ENCODE assay signal across 12 cellular contexts in genomic region chr22:36456459-36456835, GRCh38. TPM values are rescaled to one million over a fixed set of nuclear protein-coding genes. Genes with fewer than 3 reads are reported as not detected.
DNase-seq lines count a peak whose midpoint lies in the region; ATAC-seq, FAIRE-seq and TF ChIP-seq lines count a peak whose summit lies in the region.
"Had no signal": no experiment of that assay in that cellular context is flagged by ENCODE, and none has a peak within 500 bp of the region (broad histone marks: within the 10 kb centered on the region; RNA-seq: fewer than 3 reads in every experiment).

No MANE protein-coding gene starts in this region.

- TF ChIP-seq CTCF in 22Rv1 (IDR thresholded peaks at IDR 0.05) (no peak), body of pancreas (IDR thresholded peaks at IDR 0.05) (no peak), neural crest cell (conservative IDR thresholded peaks at IDR 0.05) (no peak), A673 (conservative IDR thresholded peaks at IDR 0.05; ENCODE audit: low read depth, low read length) (no peak), dorsolateral prefrontal cortex (IDR thresholded peaks at IDR 0.05 in 54 of 56, conservative IDR thresholded peaks at IDR 0.05 in 2 of 56; ENCODE audit: low read depth in 1 of 56, partially characterized antibody in 56 of 56) (no peak)
- no peak for TF ChIP-seq CTCF in CD4-positive, alpha-beta T cell (IDR thresholded peaks at IDR 0.05)

- H3K4me3 Mint-ChIP-seq in CD4-positive, alpha-beta T cell = peak overlapping the region; percentile 64
- H3K4me3 Mint-ChIP-seq in neural crest cell = peak overlapping the region; percentile 50

- 79 to 83% methylated on average over 11 of the region's 11 CpGs for WGBS in body of pancreas, 2 donors
- 84 to 88% (median 86%) methylated on average over 10 to 11 of the region's 11 CpGs for WGBS in small intestine, 3 donors

- H3K4me3 ChIP-seq in body of pancreas (no peak overlapping the region), small intestine (ENCODE audit: low read depth in 1 of 2, low read length in 2 of 2) (no peak overlapping the region), A673 (ENCODE audit: low read depth, low read length, poor library complexity, severe bottlenecking) (no peak overlapping the region), dorsolateral prefrontal cortex (no peak overlapping the region)

- no peak for ATAC-seq in CD4-positive, alpha-beta T cell (ENCODE audit: poor library complexity)
- ATAC-seq in body of pancreas (no peak), GM21447 (IDR thresholded peaks at IDR 0.05; ENCODE audit: unreplicated experiment) (no peak)
- ATAC-seq: activated CD4-positive, CD25-positive, alpha-beta regulatory T cell treated with anti-CD3 and anti-CD28 coated beads, Interleukin-2, amount 50 U/mL, for 24 hours had no signal

- H3K27ac ChIP-seq in 22Rv1 (peak overlapping the region; percentile 84), body of pancreas (peak overlapping the region; percentile 90 to 99 (median 93)), small intestine (ENCODE audit: low read depth in 1 of 2, low read length in 1 of 2) (peak overlapping the region in 1 of 2 donors; percentile 29), A673 (ENCODE audit: low read depth, low read length, poor library complexity, severe bottlenecking) (no peak overlapping the region), dorsolateral prefrontal cortex (peak overlapping the region in 5 of 59 donors; percentile 82 to 95 (median 91))
- no peak overlapping the region for H3K27ac ChIP-seq in CD4-positive, alpha-beta T cell (ENCODE audit: low read depth, low read length)

- H3K9me3 ChIP-seq in CD4-positive, alpha-beta T cell (ENCODE audit: control insufficient read depth, low read length) = no peaks in the 10 kb centered on the region
- H3K9me3 ChIP-seq in body of pancreas (no peaks in the 10 kb centered on the region), small intestine (ENCODE audit: control insufficient read depth, low read depth) (no peaks in the 10 kb centered on the region), A673 (ENCODE audit: low read depth, low read length, poor library complexity, severe bottlenecking) (no peaks in the 10 kb centered on the region)

- POLR2A ChIA-PET in CD4-positive, alpha-beta T cell (lab: Charles Lee) = interaction anchor here (2.4 kb wide), 1 partner anchor 69 kb away, joined by 9 read pairs; the partner anchor contains the start of gene MYH9
- POLR2A ChIA-PET in A673 (lab: Charles Lee; ENCODE audit: low non-redundant PET) = no interaction called here

- H3K36me3 ChIP-seq in body of pancreas (replicated peaks in 1 of 2; ENCODE audit: insufficient read depth in 1 of 2, low read depth in 2 of 2) (no peaks in the 10 kb centered on the region), small intestine (ENCODE audit: control insufficient read depth in 2 of 2, insufficient read depth in 2 of 2, low read length in 2 of 2) (no peaks in the 10 kb centered on the region), A673 (ENCODE audit: insufficient read depth, low read length, poor library complexity, severe bottlenecking) (no peaks in the 10 kb centered on the region)

- no peaks in the 10 kb centered on the region for H3K36me3 Mint-ChIP-seq in CD4-positive, alpha-beta T cell (ENCODE audit: low read depth)
- no peaks in the 10 kb centered on the region for H3K36me3 Mint-ChIP-seq in neural crest cell (ENCODE audit: low read depth)

- H3K27me3 ChIP-seq in CD4-positive, alpha-beta T cell (ENCODE audit: control insufficient read depth, insufficient read depth, low read length) = no peaks in the 10 kb centered on the region
- H3K27me3 ChIP-seq in body of pancreas (no peaks in the 10 kb centered on the region), small intestine (ENCODE audit: control insufficient read depth in 2 of 2, insufficient read depth in 2 of 2, low read length in 2 of 2) (no peaks in the 10 kb centered on the region), A673 (replicated peaks; ENCODE audit: insufficient read depth, low read depth, low read length, poor library complexity) (no peaks in the 10 kb centered on the region), dorsolateral prefrontal cortex (no peaks in the 10 kb centered on the region)

- H3K27me3 Mint-ChIP-seq in CD4-positive, alpha-beta T cell = no peaks in the 10 kb centered on the region
- no peaks in the 10 kb centered on the region for H3K27me3 Mint-ChIP-seq in neural crest cell (ENCODE audit: low read depth)

- no peak for FAIRE-seq in small intestine (lab: Jason Lieb, UNC)
- FAIRE-seq: D721Med had no signal

- peaks cover 39% of the 10 kb centered on the region for H3K4me1 Mint-ChIP-seq in CD4-positive, alpha-beta T cell (ENCODE audit: low read depth)
- H3K4me1 Mint-ChIP-seq in neural crest cell = peaks cover 19% of the 10 kb centered on the region

- H3K27ac Mint-ChIP-seq in CD4-positive, alpha-beta T cell = peak overlapping the region; percentile 93
- no peak overlapping the region for H3K27ac Mint-ChIP-seq in neural crest cell (ENCODE audit: unreplicated experiment)

- BruUV-seq in A673 (replicated peaks; lab: Mats Ljungman, UMichigan) = no TSS peak

- no peak for TF ChIP-seq POLR2A in body of pancreas (IDR thresholded peaks at IDR 0.05)

- intact Hi-C loops in CD4-positive, alpha-beta T cell (cut with DNase I, micrococcal nuclease) = no loop called here
- intact Hi-C loops in body of pancreas (cut with DNase I) = no loop called here
- intact Hi-C loops in A673 (cut with micrococcal nuclease; ENCODE audit: unreplicated experiment) = loop anchor here (5.0 kb wide), 1 partner anchor 69 kb away; the partner anchor contains the start of gene MYH9
- intact Hi-C loops in dorsolateral prefrontal cortex (cut with DNase I) = no loop called here

- H3K9me3 Mint-ChIP-seq in CD4-positive, alpha-beta T cell = no peaks in the 10 kb centered on the region
- no peaks in the 10 kb centered on the region for H3K9me3 Mint-ChIP-seq in neural crest cell

- CTCF ChIA-PET in CD4-positive, alpha-beta T cell (lab: Charles Lee) = interaction anchor here (2.2 kb wide), 1 partner anchor 14 kb away, joined by 11 read pairs; no protein-coding TSS in a partner anchor
- CTCF ChIA-PET in A673 (lab: Charles Lee) = no interaction called here

- DNase-seq in CD4-positive, alpha-beta T cell = no peak
- no peak for DNase-seq in body of pancreas
- DNase-seq in neural crest cell (ENCODE audit: low read depth, low spot score) = no peak
- DNase-seq in small intestine = no peak
- no peak for DNase-seq in A673 (ENCODE audit: low spot score)
- DNase-seq in dorsolateral prefrontal cortex = no peak
- DNase-seq: occipital lobe; stimulated activated naive CD4-positive, alpha-beta T cell treated with Interleukin-2 at 50 U/mL for 16 hours had no signal

- H3K4me1 ChIP-seq in body of pancreas = peaks cover 60% of the 10 kb centered on the region
- peaks cover 2 to 3% of the 10 kb centered on the region in 2 donors for H3K4me1 ChIP-seq in small intestine (ENCODE audit: control insufficient read depth in 2 of 2, insufficient read depth in 1 of 2, low read depth in 1 of 2, low read length in 1 of 2)
- peaks cover 14% of the 10 kb centered on the region for H3K4me1 ChIP-seq in A673 (ENCODE audit: insufficient read depth, low read length, poor library complexity, severe bottlenecking)

RNA-seq across cellular contexts. Expression of gene TXN2, which starts 25.0 kb away (rescaled TPM):
- total RNA-seq in CD4-positive, alpha-beta T cell = 10 to 100 TPM; 26.4 to 26.5 TPM
- total RNA-seq in body of pancreas (10 to 100 TPM; 27.0 to 44.5 TPM), neural crest cell (77.9 and 78.0 TPM in 2 replicates), A673 (2021) (85.4 and 88.4 TPM in 2 replicates), dorsolateral prefrontal cortex (10 to 100 TPM; 47.2 to 80.9 (median 65.4) TPM)
- polyA plus RNA-seq in small intestine = 100 to 1,000 TPM; 164 to 209 (median 199) TPM

RNA-seq across cellular contexts. Expression of gene FOXRED2, which starts 50.4 kb away (rescaled TPM):
- 1 to 10 TPM; 1.8 to 2.3 TPM for total RNA-seq in CD4-positive, alpha-beta T cell
- 1 to 10 TPM; 2.0 to 4.9 TPM for total RNA-seq in body of pancreas
- 44.8 and 45.1 TPM in 2 replicates for total RNA-seq in neural crest cell
- 1 to 10 TPM in 1 of 3 donors, under 1 TPM in 2; 0.67 to 5.5 (median 0.81) TPM for polyA plus RNA-seq in small intestine
- 53.8 and 60.4 TPM in 2 replicates for total RNA-seq in A673 (2021)
- 10 to 100 TPM; 32.6 to 77.4 (median 49.9) TPM for total RNA-seq in dorsolateral prefrontal cortex

Comparison
In these comparisons a context has a peak if more than half of its experiments do, and no peak if none do; other contexts are left out.
1. H3K27ac ChIP-seq: peak in 22Rv1 (single experiment) and body of pancreas (4 of 4); none in CD4-positive, alpha-beta T cell (single experiment) and A673 (single experiment).